Comparison of ENCODE assay signal across 6 cellular contexts in genomic region chr4:120990246-120990645, GRCh38.
"Had no signal": no experiment of that assay in that cellular context is flagged by ENCODE, and none has a peak within 500 bp of the region (broad histone marks: within the 10 kb centered on the region; RNA-seq: fewer than 3 reads in every experiment).

No MANE protein-coding gene starts in this region.

- H3K4me2 ChIP-seq: GM23338, KMS-11 had no signal

- H3K27ac ChIP-seq: KMS-11 had no signal

- ATAC-seq: GM23338, HepG2 had no signal

- DNase-seq: H9, HCEC 1CT, KBM-7 had no signal

- H3K4me3 ChIP-seq: GM23338 had no signal

- H3K9ac ChIP-seq: KMS-11 had no signal
